6 cellular contexts compared by ENCODE assay signal in the genomic region with DNA sequence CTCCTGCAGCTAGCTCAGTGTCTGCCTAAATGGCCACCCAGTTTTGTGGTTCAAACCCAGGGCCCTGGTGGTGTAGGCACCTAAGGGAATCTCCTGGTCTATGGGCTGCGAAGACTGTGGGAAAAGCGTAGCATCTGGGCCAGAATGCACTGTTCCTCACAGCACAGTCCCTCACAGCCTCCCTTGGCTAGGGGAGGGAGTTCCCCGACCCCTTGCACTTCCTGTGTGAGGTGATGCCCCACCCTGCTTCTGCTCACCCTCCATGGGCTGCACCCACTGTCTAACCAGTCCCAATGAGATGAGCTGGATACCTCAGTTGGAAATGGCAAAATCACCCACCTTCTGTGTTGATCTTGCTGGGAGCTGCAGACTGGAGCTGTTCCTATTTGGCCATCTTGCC. TPM values are rescaled to one million over a fixed set of nuclear protein-coding genes. Genes with fewer than 3 reads are reported as not detected.
DNase-seq lines count a peak whose midpoint lies in the region; ATAC-seq lines count a peak whose summit lies in the region.
"Not testable (repeated sequence)": the region's sequence is repeated elsewhere in the genome, so short reads cannot be mapped to it uniquely, and the experiment has no call there.

No MANE protein-coding gene starts in this region.

- H4K8ac ChIP-seq in neuronal stem cell (ENCODE audit: low read depth, low read length), result not testable (repeated sequence)

- H4K91ac ChIP-seq in neuronal stem cell (ENCODE audit: low read depth, low read length, poor library complexity), result not testable (repeated sequence)

- not testable (repeated sequence) for H3K4me2 ChIP-seq in neuronal stem cell (ENCODE audit: insufficient read depth, low read length, poor library complexity, severe bottlenecking)

- not testable (repeated sequence) for H2AK5ac ChIP-seq in neuronal stem cell (ENCODE audit: low read depth, low read length)

- not testable (repeated sequence) for H3K4me3 ChIP-seq in neuronal stem cell (ENCODE audit: low read length in 2 of 2)

- not testable (repeated sequence) for H3K9ac ChIP-seq in neuronal stem cell (ENCODE audit: low read depth, low read length, poor library complexity)

- peak; percentile 13 for DNase-seq in activated gamma-delta T cell treated with Interleukin-2 at 50 U/mL for 16 hours
- DNase-seq in effector memory CD8-positive, alpha-beta T cell; natural killer cell treated with Interleukin-12 subunit alpha and Interleukin-12 subunit beta and Interleukin-15 and Interleukin-18, amount 100 ng/mL, for 72 hours (ENCODE audit: low spot score); neuronal stem cell (ENCODE audit: low spot score): not testable (repeated sequence)
- peak; percentile 22 to 32 (median 26) for DNase-seq in immature natural killer cell

- not testable (repeated sequence) for H3K23ac ChIP-seq in neuronal stem cell (ENCODE audit: low read depth, low read length, poor library complexity)

- not testable (repeated sequence) for H3K27ac ChIP-seq in neuronal stem cell (replicated peaks; ENCODE audit: low read length)

- H2BK120ac ChIP-seq in neuronal stem cell (ENCODE audit: low read depth, low read length), result not testable (repeated sequence)

- WGBS in neuronal stem cell (ENCODE audit: extremely low coverage in 2 of 2, insufficient read length in 2 of 2, insufficient replicate concordance in 1 of 2), 2 donors, result no CpG with 5 or more reads among the region's 3 CpGs

- H3K27me3 ChIP-seq in neuronal stem cell (ENCODE audit: control insufficient read depth in 3 of 3, insufficient read depth in 3 of 3, low read depth in 1 of 3, low read length in 3 of 3), result not testable (repeated sequence)

- H3K27ac Mint-ChIP-seq in T-helper 1 cell treated with Interleukin-12 subunit alpha and Interleukin-12 subunit beta and Interleukin-4 antibody, amounts not matched to agents 30 μg/mL and 1 μg/mL, for 36 hours, result peak overlapping the region; percentile 50
- H3K27ac Mint-ChIP-seq in effector memory CD8-positive, alpha-beta T cell, result not testable (repeated sequence)
- H3K27ac Mint-ChIP-seq in immature natural killer cell, result peak overlapping the region in 4 of 6 donors; percentile 2 to 61 (median 28)
- peak overlapping the region in 1 of 2 donors; percentile 49 for H3K27ac Mint-ChIP-seq in natural killer cell treated with Interleukin-12 subunit alpha and Interleukin-12 subunit beta and Interleukin-15 and Interleukin-18, amount 100 ng/mL, for 72 hours

- H3K14ac ChIP-seq in neuronal stem cell (ENCODE audit: low read length), result peak overlapping the region; percentile 71

- H3K4me1 ChIP-seq in neuronal stem cell (ENCODE audit: control insufficient read depth in 2 of 2, insufficient read depth in 1 of 2, low read depth in 1 of 2, low read length in 2 of 2), result not testable (repeated sequence)

- H2BK5ac ChIP-seq in neuronal stem cell (ENCODE audit: low read length), result not testable (repeated sequence)

- H3K4ac ChIP-seq in neuronal stem cell (ENCODE audit: low read length), result not testable (repeated sequence)

- not testable (repeated sequence) for H2BK15ac ChIP-seq in neuronal stem cell (ENCODE audit: low read length)

- not testable (repeated sequence) for H2BK12ac ChIP-seq in neuronal stem cell (ENCODE audit: low read length)

- not testable (repeated sequence) for H3K79me1 ChIP-seq in neuronal stem cell (ENCODE audit: low read depth, low read length)

- peaks cover 31% of the 10 kb centered on the region for H3K9me3 Mint-ChIP-seq in T-helper 1 cell treated with Interleukin-12 subunit alpha and Interleukin-12 subunit beta and Interleukin-4 antibody, amounts not matched to agents 30 μg/mL and 1 μg/mL, for 36 hours
- H3K9me3 Mint-ChIP-seq in effector memory CD8-positive, alpha-beta T cell; natural killer cell treated with Interleukin-12 subunit alpha and Interleukin-12 subunit beta and Interleukin-15 and Interleukin-18, amount 100 ng/mL, for 72 hours: not testable (repeated sequence)
- H3K9me3 Mint-ChIP-seq in immature natural killer cell, result peaks cover 2 to 10% (median 8%) of the 10 kb centered on the region in 6 donors

- H2AFZ ChIP-seq in neuronal stem cell (ENCODE audit: low read length), result not testable (repeated sequence)

- H3K36me3 ChIP-seq in neuronal stem cell (replicated peaks in 1 of 2; ENCODE audit: control insufficient read depth in 2 of 2, insufficient read depth in 2 of 2, low read length in 2 of 2), result not testable (repeated sequence)

- H3K4me3 Mint-ChIP-seq in T-helper 1 cell treated with Interleukin-12 subunit alpha and Interleukin-12 subunit beta and Interleukin-4 antibody, amounts not matched to agents 30 μg/mL and 1 μg/mL, for 36 hours, result not testable (repeated sequence)
- peak overlapping the region; percentile 37 to 53 for H3K4me3 Mint-ChIP-seq in effector memory CD8-positive, alpha-beta T cell
- H3K4me3 Mint-ChIP-seq in immature natural killer cell, result peak overlapping the region; percentile 50 to 73 (median 68)
- H3K4me3 Mint-ChIP-seq in natural killer cell treated with Interleukin-12 subunit alpha and Interleukin-12 subunit beta and Interleukin-15 and Interleukin-18, amount 100 ng/mL, for 72 hours, result peak overlapping the region; percentile 19

- not testable (repeated sequence) for H3K4me1 Mint-ChIP-seq in T-helper 1 cell treated with Interleukin-12 subunit alpha and Interleukin-12 subunit beta and Interleukin-4 antibody, amounts not matched to agents 30 μg/mL and 1 μg/mL, for 36 hours (ENCODE audit: low read depth); effector memory CD8-positive, alpha-beta T cell (ENCODE audit: low read depth in 2 of 2); natural killer cell treated with Interleukin-12 subunit alpha and Interleukin-12 subunit beta and Interleukin-15 and Interleukin-18, amount 100 ng/mL, for 72 hours (ENCODE audit: low read depth in 2 of 2)
- H3K4me1 Mint-ChIP-seq in immature natural killer cell, result peaks cover 22 to 27% of the 10 kb centered on the region in 2 donors

- not testable (repeated sequence) for H3K36me3 Mint-ChIP-seq in T-helper 1 cell treated with Interleukin-12 subunit alpha and Interleukin-12 subunit beta and Interleukin-4 antibody, amounts not matched to agents 30 μg/mL and 1 μg/mL, for 36 hours (ENCODE audit: low read depth); effector memory CD8-positive, alpha-beta T cell (ENCODE audit: insufficient read depth)
- H3K36me3 Mint-ChIP-seq in immature natural killer cell, result peaks cover 12 to 18% (median 12%) of the 10 kb centered on the region in 3 donors
- peaks cover 21% of the 10 kb centered on the region for H3K36me3 Mint-ChIP-seq in natural killer cell treated with Interleukin-12 subunit alpha and Interleukin-12 subunit beta and Interleukin-15 and Interleukin-18, amount 100 ng/mL, for 72 hours

- peaks cover 14% of the 10 kb centered on the region for H3K27me3 Mint-ChIP-seq in T-helper 1 cell treated with Interleukin-12 subunit alpha and Interleukin-12 subunit beta and Interleukin-4 antibody, amounts not matched to agents 30 μg/mL and 1 μg/mL, for 36 hours (ENCODE audit: low read depth)
- peaks cover 19 to 29% of the 10 kb centered on the region in 2 donors for H3K27me3 Mint-ChIP-seq in effector memory CD8-positive, alpha-beta T cell
- not testable (repeated sequence) for H3K27me3 Mint-ChIP-seq in immature natural killer cell (ENCODE audit: low read depth in 3 of 3); natural killer cell treated with Interleukin-12 subunit alpha and Interleukin-12 subunit beta and Interleukin-15 and Interleukin-18, amount 100 ng/mL, for 72 hours

- not testable (repeated sequence) for H3K9me3 ChIP-seq in neuronal stem cell (replicated peaks in 1 of 2; ENCODE audit: control insufficient read depth in 2 of 2, insufficient read depth in 1 of 2, low read depth in 1 of 2, low read length in 2 of 2)

- H3K18ac ChIP-seq in neuronal stem cell (ENCODE audit: low read length), result not testable (repeated sequence)

- ATAC-seq in effector memory CD8-positive, alpha-beta T cell (replicated peaks); natural killer cell treated with Interleukin-12 subunit alpha and Interleukin-12 subunit beta and Interleukin-15 and Interleukin-18, amount 100 ng/mL, for 72 hours: not testable (repeated sequence)

RNA-seq across cellular contexts. Expression of gene CERS6, which starts 43.0 kb away (rescaled TPM):
- 1 to 10 TPM; 2.4 to 9.2 (median 5.6) TPM for polyA plus RNA-seq in immature natural killer cell
- total RNA-seq in natural killer cell treated with Interleukin-12 subunit alpha and Interleukin-12 subunit beta and Interleukin-15 and Interleukin-18, amount 100 ng/mL, for 72 hours, result 10 to 100 TPM; 17.8 to 19.5 TPM
- polyA plus RNA-seq in neuronal stem cell (2013, experiment 1 of 2), result 26.3 TPM
- polyA plus RNA-seq in neuronal stem cell (2013, experiment 2 of 2), result 27.0 TPM
